ENCODE assay signal across 11 cellular contexts in genomic region chr1:231919269-231919886, GRCh38.
DNase-seq lines count a peak whose midpoint lies in the region; ATAC-seq and TF ChIP-seq lines count a peak whose summit lies in the region.
"Had no signal": no experiment of that assay in that cellular context is flagged by ENCODE, and none has a peak within 500 bp of the region (broad histone marks: within the 10 kb centered on the region; RNA-seq: fewer than 3 reads in every experiment).

No MANE protein-coding gene starts in this region.

- no peaks in the 10 kb centered on the region for H3K4me1 ChIP-seq in upper lobe of right lung

- no peaks in the 10 kb centered on the region for H3K9me3 ChIP-seq in upper lobe of right lung

- no peak for ATAC-seq in activated naive CD8-positive, alpha-beta T cell treated with anti-CD3 and anti-CD28 coated beads, Interleukin-2, amount 10 ng/mL, durations not matched to agents 7 days and 5 days (ENCODE audit: low read depth)
- ATAC-seq in upper lobe of right lung = no peak
- no peak for ATAC-seq in GM21390 (IDR thresholded peaks at IDR 0.05; ENCODE audit: unreplicated experiment)
- no peak for ATAC-seq in HG02798 (IDR thresholded peaks at IDR 0.05; ENCODE audit: poor library complexity, unreplicated experiment)
- ATAC-seq in GM21515 (IDR thresholded peaks at IDR 0.05; ENCODE audit: unreplicated experiment) = no peak

- H3K4me3 ChIP-seq in upper lobe of right lung = no peak overlapping the region

- peak overlapping the region; percentile 50 for H3K4me3 Mint-ChIP-seq in activated naive CD4-positive, alpha-beta T cell treated with anti-CD3 and anti-CD28 coated beads, Interleukin-2, amount 10 ng/mL, durations not matched to agents 7 days and 5 days
- peak overlapping the region; percentile 68 for H3K4me3 Mint-ChIP-seq in activated naive CD8-positive, alpha-beta T cell treated with anti-CD3 and anti-CD28 coated beads, Interleukin-2, amount 10 ng/mL, durations not matched to agents 7 days and 5 days

- H3K27ac Mint-ChIP-seq in activated naive CD4-positive, alpha-beta T cell treated with anti-CD3 and anti-CD28 coated beads, Interleukin-2, amount 10 ng/mL, durations not matched to agents 7 days and 5 days = peak overlapping the region; percentile 83
- H3K27ac Mint-ChIP-seq in activated naive CD8-positive, alpha-beta T cell treated with anti-CD3 and anti-CD28 coated beads, Interleukin-2, amount 10 ng/mL, durations not matched to agents 7 days and 5 days = peak overlapping the region; percentile 46

- POLR2A ChIA-PET in activated naive CD8-positive, alpha-beta T cell treated with anti-CD3 and anti-CD28 coated beads, Interleukin-2, amount 10 ng/mL, durations not matched to agents 7 days and 5 days (lab: Charles Lee) = no interaction called here

- H3K36me3 ChIP-seq in upper lobe of right lung = no peaks in the 10 kb centered on the region

- H3K27me3 Mint-ChIP-seq in activated naive CD4-positive, alpha-beta T cell treated with anti-CD3 and anti-CD28 coated beads, Interleukin-2, amount 10 ng/mL, durations not matched to agents 7 days and 5 days = no peaks in the 10 kb centered on the region
- no peaks in the 10 kb centered on the region for H3K27me3 Mint-ChIP-seq in activated naive CD8-positive, alpha-beta T cell treated with anti-CD3 and anti-CD28 coated beads, Interleukin-2, amount 10 ng/mL, durations not matched to agents 7 days and 5 days

- peaks cover 70% of the 10 kb centered on the region for H3K4me1 Mint-ChIP-seq in activated naive CD4-positive, alpha-beta T cell treated with anti-CD3 and anti-CD28 coated beads, Interleukin-2, amount 10 ng/mL, durations not matched to agents 7 days and 5 days
- peaks cover 46% of the 10 kb centered on the region for H3K4me1 Mint-ChIP-seq in activated naive CD8-positive, alpha-beta T cell treated with anti-CD3 and anti-CD28 coated beads, Interleukin-2, amount 10 ng/mL, durations not matched to agents 7 days and 5 days

- no peak for DNase-seq in activated naive CD4-positive, alpha-beta T cell treated with anti-CD3 and anti-CD28 coated beads, Interleukin-2, amount 10 ng/mL, durations not matched to agents 7 days and 5 days
- DNase-seq in activated naive CD4-positive, alpha-beta T cell treated with anti-CD3 and anti-CD28 coated beads, Interleukin-2, amount 50 U/mL, for 16 hours = no peak
- DNase-seq in activated naive CD8-positive, alpha-beta T cell treated with anti-CD3 and anti-CD28 coated beads, Interleukin-2, amount 10 ng/mL, durations not matched to agents 7 days and 5 days = no peak
- DNase-seq in midbrain (lab: John Stamatoyannopoulos, UW) (peak; percentile 24), upper lobe of right lung (no peak)
- DNase-seq: KBM-7, NCI-H2029, SW 1271 had no signal

- H3K36me3 Mint-ChIP-seq in activated naive CD4-positive, alpha-beta T cell treated with anti-CD3 and anti-CD28 coated beads, Interleukin-2, amount 10 ng/mL, durations not matched to agents 7 days and 5 days = peaks cover 9% of the 10 kb centered on the region
- H3K36me3 Mint-ChIP-seq in activated naive CD8-positive, alpha-beta T cell treated with anti-CD3 and anti-CD28 coated beads, Interleukin-2, amount 10 ng/mL, durations not matched to agents 7 days and 5 days = peaks cover 5% of the 10 kb centered on the region

- no peaks in the 10 kb centered on the region for H3K27me3 ChIP-seq in upper lobe of right lung

- CTCF ChIA-PET in activated naive CD4-positive, alpha-beta T cell treated with anti-CD3 and anti-CD28 coated beads, Interleukin-2, amount 10 ng/mL, durations not matched to agents 7 days and 5 days (lab: Charles Lee) = interaction anchor here (1.1 kb wide), 1 partner anchor 13 kb away, joined by 3 read pairs; no protein-coding TSS in a partner anchor

- intact Hi-C loops in upper lobe of right lung (cut with DNase I) = no loop called here

- H3K9me3 Mint-ChIP-seq in activated naive CD4-positive, alpha-beta T cell treated with anti-CD3 and anti-CD28 coated beads, Interleukin-2, amount 10 ng/mL, durations not matched to agents 7 days and 5 days = peaks cover 4% of the 10 kb centered on the region
- H3K9me3 Mint-ChIP-seq in activated naive CD8-positive, alpha-beta T cell treated with anti-CD3 and anti-CD28 coated beads, Interleukin-2, amount 10 ng/mL, durations not matched to agents 7 days and 5 days = no peaks in the 10 kb centered on the region

- TF ChIP-seq CTCF in upper lobe of right lung (IDR thresholded peaks at IDR 0.05) = no peak

- peak overlapping the region; percentile 4 for H3K27ac ChIP-seq in upper lobe of right lung
